Comparison of ENCODE assay signal across 20 cellular contexts in the genomic region with DNA sequence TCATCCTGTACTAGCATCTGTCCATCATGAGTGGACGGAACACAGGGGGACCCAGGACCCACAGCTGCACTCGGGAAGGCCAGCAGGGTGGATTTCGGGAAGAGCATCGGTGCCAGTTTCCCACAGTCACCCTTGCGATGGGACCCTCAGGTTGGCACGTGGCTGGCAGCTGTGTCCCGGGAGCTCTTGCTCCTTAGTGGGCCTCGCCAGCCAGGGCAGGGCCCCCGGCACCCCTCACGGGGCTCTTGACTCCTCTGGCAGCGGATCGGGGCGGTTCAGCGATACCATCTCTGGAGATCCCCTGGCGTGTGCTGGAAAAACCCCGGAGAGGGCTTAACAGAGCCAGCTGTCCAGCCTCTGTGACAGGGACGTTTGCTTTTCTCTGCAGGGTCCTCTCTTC. TPM values are rescaled to one million over a fixed set of nuclear protein-coding genes. Genes with fewer than 3 reads are reported as not detected.
DNase-seq lines count a peak whose midpoint lies in the region; ATAC-seq and TF ChIP-seq lines count a peak whose summit lies in the region.
"Had no signal": no experiment of that assay in that cellular context is flagged by ENCODE, and none has a peak within 500 bp of the region (broad histone marks: within the 10 kb centered on the region; RNA-seq: fewer than 3 reads in every experiment).

No MANE protein-coding gene starts in this region.

- in situ Hi-C loops in gastrocnemius medialis (cut with MboI; ENCODE audit: low sequenced_read_pairs in 4 of 4): no loop called here

- peak overlapping the region; percentile 49 for H3K4me3 Mint-ChIP-seq in Calu3 (ENCODE audit: low read depth, unreplicated experiment)
- no peak overlapping the region for H3K4me3 Mint-ChIP-seq in stimulated activated effector memory CD8-positive, alpha-beta T cell treated with anti-CD3 and anti-CD28 coated beads, Interleukin-12 subunit alpha, Interleukin-12 subunit beta, amount 100 ng/mL, for 72 hours
- H3K4me3 Mint-ChIP-seq: B cell; CD4-positive, alpha-beta T cell; CD8-positive, alpha-beta T cell had no signal

- no peaks in the 10 kb centered on the region for H3K27me3 ChIP-seq in gastrocnemius medialis
- H3K27me3 ChIP-seq: BLaER1 treated with 17β-estradiol and CSF1 and Interleukin-3, amounts not matched to agents 10 nM and 100 nM had no signal

- H3K9me3 ChIP-seq in gastrocnemius medialis: no peaks in the 10 kb centered on the region
- H3K9me3 ChIP-seq: A549; BLaER1 treated with 17β-estradiol and CSF1 and Interleukin-3, amounts not matched to agents 10 nM and 100 nM; Caco-2 had no signal

- H3K27me3 Mint-ChIP-seq in Calu3 (ENCODE audit: unreplicated experiment): no peaks in the 10 kb centered on the region
- H3K27me3 Mint-ChIP-seq: B cell; CD4-positive, alpha-beta T cell had no signal

- CTCF ChIA-PET in Calu3 (lab: Charles Lee): no interaction called here
- CTCF ChIA-PET in RWPE1 (lab: Yijun Ruan, JAX): interaction anchor here (0.5 to 1.0 kb wide), 2 partner anchors 11 to 117 kb away, joined by 3 to 4 read pairs; no protein-coding TSS in a partner anchor

- no peak for DNase-seq in Calu3
- no peak for DNase-seq in RWPE1 (ENCODE audit: low spot score)
- DNase-seq in gastrocnemius medialis: no peak
- no peak for DNase-seq in stimulated activated effector memory CD8-positive, alpha-beta T cell treated with anti-CD3 and anti-CD28 coated beads, Interleukin-12 subunit alpha, Interleukin-12 subunit beta, amount 100 ng/mL, for 72 hours (ENCODE audit: low spot score in 2 of 2)
- DNase-seq in T-helper 1 cell: no peak
- no peak for DNase-seq in H4 (ENCODE audit: low spot score)
- DNase-seq: AML-193; Caco-2; CD4-positive, alpha-beta T cell; CD8-positive, alpha-beta T cell; DMS 273 treated with DMSO at 0.1 percent for 48 hours; DMS79 treated with DMSO at 0.1 percent for 48 hours; GF-D8 had no signal

- H3K36me3 ChIP-seq in gastrocnemius medialis: peaks cover 0 to 16% of the 10 kb centered on the region in 2 donors

- intact Hi-C loops in Calu3 (cut with micrococcal nuclease; ENCODE audit: unreplicated experiment): no loop called here
- intact Hi-C loops in gastrocnemius medialis (cut with DNase I; ENCODE audit: low total_unique reads): no loop called here

- no TSS peak for BruUV-seq in Calu3 (replicated peaks; lab: Mats Ljungman, UMichigan)

- no peak for TF ChIP-seq POLR2A in gastrocnemius medialis (IDR thresholded peaks at IDR 0.05)

- no peak for TF ChIP-seq CTCF in Calu3 (IDR thresholded peaks at IDR 0.05; ENCODE audit: unreplicated experiment)
- no peak for TF ChIP-seq CTCF in RWPE1 (conservative IDR thresholded peaks at IDR 0.05; ENCODE audit: low read depth)
- TF ChIP-seq CTCF in gastrocnemius medialis (IDR thresholded peaks at IDR 0.05 in 4 of 5, conservative IDR thresholded peaks at IDR 0.05 in 1 of 5): no peak

- no peak overlapping the region for H3K27ac Mint-ChIP-seq in Calu3 (ENCODE audit: unreplicated experiment)
- peak overlapping the region; percentile 61 for H3K27ac Mint-ChIP-seq in stimulated activated effector memory CD8-positive, alpha-beta T cell treated with anti-CD3 and anti-CD28 coated beads, Interleukin-12 subunit alpha, Interleukin-12 subunit beta, amount 100 ng/mL, for 72 hours
- H3K27ac Mint-ChIP-seq: B cell; CD4-positive, alpha-beta T cell; CD8-positive, alpha-beta T cell had no signal

- no peak overlapping the region for H3K4me3 ChIP-seq in gastrocnemius medialis
- H3K4me3 ChIP-seq: A549; BLaER1 treated with 17β-estradiol and CSF1 and Interleukin-3, amounts not matched to agents 10 nM and 100 nM had no signal

- H3K36me3 Mint-ChIP-seq in Calu3 (ENCODE audit: insufficient read depth, unreplicated experiment): peaks cover 55% of the 10 kb centered on the region
- peaks cover 45% of the 10 kb centered on the region for H3K36me3 Mint-ChIP-seq in stimulated activated effector memory CD8-positive, alpha-beta T cell treated with anti-CD3 and anti-CD28 coated beads, Interleukin-12 subunit alpha, Interleukin-12 subunit beta, amount 100 ng/mL, for 72 hours

- no peaks in the 10 kb centered on the region for H3K9me3 Mint-ChIP-seq in Calu3 (ENCODE audit: low read depth, unreplicated experiment)
- H3K9me3 Mint-ChIP-seq in stimulated activated effector memory CD8-positive, alpha-beta T cell treated with anti-CD3 and anti-CD28 coated beads, Interleukin-12 subunit alpha, Interleukin-12 subunit beta, amount 100 ng/mL, for 72 hours: no peaks in the 10 kb centered on the region
- H3K9me3 Mint-ChIP-seq: CD4-positive, alpha-beta T cell; CD8-positive, alpha-beta T cell had no signal

- ATAC-seq in gastrocnemius medialis: no peak
- ATAC-seq in stimulated activated effector memory CD8-positive, alpha-beta T cell treated with anti-CD3 and anti-CD28 coated beads, Interleukin-12 subunit alpha, Interleukin-12 subunit beta, amount 100 ng/mL, for 72 hours: no peak
- no peak for ATAC-seq in HG02884 (IDR thresholded peaks at IDR 0.05; ENCODE audit: unreplicated experiment)
- ATAC-seq: CD8-positive, alpha-beta T cell had no signal

- POLR2A ChIA-PET in RWPE1 (lab: Yijun Ruan, JAX; ENCODE audit: low non-redundant PET): interaction anchor here (0.6 kb wide), 1 partner anchor 10 kb away, joined by 3 read pairs; no protein-coding TSS in a partner anchor

- H3K4me1 Mint-ChIP-seq in Calu3 (ENCODE audit: low read depth, unreplicated experiment): peaks cover 8% of the 10 kb centered on the region
- peaks cover 10% of the 10 kb centered on the region for H3K4me1 Mint-ChIP-seq in stimulated activated effector memory CD8-positive, alpha-beta T cell treated with anti-CD3 and anti-CD28 coated beads, Interleukin-12 subunit alpha, Interleukin-12 subunit beta, amount 100 ng/mL, for 72 hours
- H3K4me1 Mint-ChIP-seq: B cell had no signal

- H3K4me1 ChIP-seq in gastrocnemius medialis: peaks cover 36 to 39% of the 10 kb centered on the region in 2 donors

- peak overlapping the region; percentile 96 for H3K27ac ChIP-seq in RWPE1
- peak overlapping the region; percentile 25 to 94 (median 92) for H3K27ac ChIP-seq in gastrocnemius medialis
- H3K27ac ChIP-seq: 22Rv1, C4-2B had no signal

RNA-seq across cellular contexts. Expression of a gene that starts 9.2 kb away (rescaled TPM):
- total RNA-seq in Calu3 (2022) (108 and 120 TPM in 2 replicates), gastrocnemius medialis (10 to 100 TPM; 22.3 to 37.8 (median 27.4) TPM)
- total RNA-seq in H4 (2014; rRNA removed; shearing (Covaris generic)): 4.4 and 8.3 TPM in 2 replicates

RNA-seq across cellular contexts. Expression of a gene that starts 23.4 kb away (rescaled TPM):
- total RNA-seq in Calu3 (2022) (not detected in 2 replicates), gastrocnemius medialis (not detected)
- not detected in 2 replicates for total RNA-seq in H4 (2014; rRNA removed; shearing (Covaris generic))
- total RNA-seq: A172; B cell; Caco-2; CD4-positive, alpha-beta T cell; CD8-positive, alpha-beta T cell had no signal

RNA-seq across cellular contexts. Expression of a gene that starts 30.1 kb away (rescaled TPM):
- total RNA-seq in Calu3 (2022): not detected in 2 replicates
- under 1 TPM; 0.42 to 0.56 (median 0.48) TPM for total RNA-seq in gastrocnemius medialis
- total RNA-seq in H4 (2014; rRNA removed; shearing (Covaris generic)): 0.06 and 0.43 TPM in 2 replicates
- total RNA-seq: A172, Caco-2 had no signal

RNA-seq across cellular contexts. Expression of a gene that starts 33.0 kb away (rescaled TPM):
- 101 and 106 TPM in 2 replicates for total RNA-seq in Calu3 (2022)
- total RNA-seq in gastrocnemius medialis: 10 to 100 TPM; 22.2 to 47.3 (median 38.5) TPM
- 7.6 and 7.7 TPM in 2 replicates for total RNA-seq in H4 (2014; rRNA removed; shearing (Covaris generic))

RNA-seq across cellular contexts. Expression of a gene that starts 53.1 kb away (rescaled TPM):
- 35.6 and 36.5 TPM in 2 replicates for total RNA-seq in Calu3 (2022)
- 10 to 100 TPM; 15.6 to 29.3 (median 21.4) TPM for total RNA-seq in gastrocnemius medialis
- 4.4 and 5.1 TPM in 2 replicates for total RNA-seq in H4 (2014; rRNA removed; shearing (Covaris generic))
